In genomic region chr17:81396722-81397313, GRCh38 we compare ENCODE assay signal across 9 cellular contexts. TPM values are rescaled to one million over a fixed set of nuclear protein-coding genes. Genes with fewer than 3 reads are reported as not detected.
DNase-seq lines count a peak whose midpoint lies in the region; ATAC-seq, FAIRE-seq and TF ChIP-seq lines count a peak whose summit lies in the region.
"Had no signal": no experiment of that assay in that cellular context is flagged by ENCODE, and none has a peak within 500 bp of the region (broad histone marks: within the 10 kb centered on the region; RNA-seq: fewer than 3 reads in every experiment).

No MANE protein-coding gene starts in this region.

- no peak for TF ChIP-seq CTCF in K562 (IDR thresholded peaks at IDR 0.05 in 2 of 3, conservative IDR thresholded peaks at IDR 0.05 in 1 of 3; ENCODE audit: insufficient read depth in 2 of 3, low read depth in 1 of 3, low read length in 3 of 3)

- H3K4me2 ChIP-seq in K562 (ENCODE audit: insufficient read depth, low read length), result no peak overlapping the region

- POLR2A ChIA-PET in activated CD4-positive, alpha-beta T cell treated with anti-CD3 and anti-CD28 coated beads for 36 hours (lab: Charles Lee), result interaction anchor here (0.6 kb wide), 1 partner anchor 475 kb away, joined by 6 read pairs; no protein-coding TSS in a partner anchor
- POLR2A ChIA-PET in K562 (lab: Yijun Ruan, JAX), result interaction anchor here (0.6 to 1.1 kb wide), 3 partner anchors 13 to 88 kb away, joined by 3 to 4 read pairs (median 4); no protein-coding TSS in a partner anchor

- H3K27ac Mint-ChIP-seq in activated CD4-positive, alpha-beta T cell treated with anti-CD3 and anti-CD28 coated beads for 36 hours, result no peak overlapping the region
- H3K27ac Mint-ChIP-seq in stimulated activated naive B cell treated with anti-CD40 and anti-IgM and Interleukin-4, amounts not matched to agents 10 μg/mL and 1 μg/mL and 100 μg/mL, for 72 hours, result peak overlapping the region; percentile 71

- peaks cover 26% of the 10 kb centered on the region for H3K4me1 Mint-ChIP-seq in activated CD4-positive, alpha-beta T cell treated with anti-CD3 and anti-CD28 coated beads for 36 hours
- peaks cover 25 to 50% of the 10 kb centered on the region in 2 donors for H3K4me1 Mint-ChIP-seq in stimulated activated naive B cell treated with anti-CD40 and anti-IgM and Interleukin-4, amounts not matched to agents 10 μg/mL and 1 μg/mL and 100 μg/mL, for 72 hours

- H3K4me3 ChIP-seq in K562, result no peak overlapping the region

- no peaks in the 10 kb centered on the region for H3K27me3 ChIP-seq in K562 (ENCODE audit: control insufficient read depth in 2 of 2, insufficient read depth in 2 of 2, low read length in 2 of 2)

- H3K9me3 ChIP-seq in K562 (replicated peaks; ENCODE audit: control insufficient read depth, insufficient read depth, low read depth, low read length), result no peaks in the 10 kb centered on the region

- no peak for TF ChIP-seq RAD21 in K562 (CRISPR knock-in tag; conservative IDR thresholded peaks at IDR 0.05 in 1 of 2, IDR thresholded peaks at IDR 0.05 in 1 of 2)

- no peak for ATAC-seq in activated CD4-positive, alpha-beta T cell treated with anti-CD3 and anti-CD28 coated beads for 36 hours
- ATAC-seq in K562 (no peak), HG02885 (IDR thresholded peaks at IDR 0.05; ENCODE audit: poor library complexity, unreplicated experiment) (no peak)
- ATAC-seq in stimulated activated naive B cell treated with anti-CD40 and anti-IgM and Interleukin-4, amounts not matched to agents 10 μg/mL and 1 μg/mL and 100 μg/mL, for 72 hours (replicated peaks), result no peak

- intact Hi-C loops in activated CD4-positive, alpha-beta T cell treated with anti-CD3 and anti-CD28 coated beads for 36 hours (cut with DNase I, micrococcal nuclease), result loop anchor here in 1 of 2 experiments (10.0 kb wide), 2 partner anchors 922 to 1592 kb away; partner anchors contain the start of gene NPTX1
- intact Hi-C loops in K562 (cut with micrococcal nuclease), result no loop called here

- H2AFZ ChIP-seq in K562 (ENCODE audit: low read depth, low read length), result no peak overlapping the region

- no peaks in the 10 kb centered on the region for H4K20me1 ChIP-seq in K562 (replicated peaks; ENCODE audit: control insufficient read depth, insufficient read depth, low read length)

- no peaks in the 10 kb centered on the region for H3K36me3 Mint-ChIP-seq in activated CD4-positive, alpha-beta T cell treated with anti-CD3 and anti-CD28 coated beads for 36 hours (ENCODE audit: low read depth)
- H3K36me3 Mint-ChIP-seq in stimulated activated naive B cell treated with anti-CD40 and anti-IgM and Interleukin-4, amounts not matched to agents 10 μg/mL and 1 μg/mL and 100 μg/mL, for 72 hours, result peaks cover 1 to 3% of the 10 kb centered on the region in 2 donors

- peaks cover 55% of the 10 kb centered on the region for H3K27me3 Mint-ChIP-seq in activated CD4-positive, alpha-beta T cell treated with anti-CD3 and anti-CD28 coated beads for 36 hours
- peaks cover 44 to 66% of the 10 kb centered on the region in 2 donors for H3K27me3 Mint-ChIP-seq in stimulated activated naive B cell treated with anti-CD40 and anti-IgM and Interleukin-4, amounts not matched to agents 10 μg/mL and 1 μg/mL and 100 μg/mL, for 72 hours

- CTCF ChIA-PET in activated CD4-positive, alpha-beta T cell treated with anti-CD3 and anti-CD28 coated beads for 36 hours (lab: Charles Lee), result interaction anchor here (0.6 to 1.5 kb wide), 7 partner anchors 12 to 408 kb away, joined by 3 to 6 read pairs (median 3); no protein-coding TSS in a partner anchor
- CTCF ChIA-PET in K562 (lab: Yijun Ruan, JAX; ENCODE audit: low intra/inter-chr PET ratio), result no interaction called here

- no peaks in the 10 kb centered on the region for H3K9me3 Mint-ChIP-seq in activated CD4-positive, alpha-beta T cell treated with anti-CD3 and anti-CD28 coated beads for 36 hours (ENCODE audit: low read depth)
- H3K9me3 Mint-ChIP-seq in stimulated activated naive B cell treated with anti-CD40 and anti-IgM and Interleukin-4, amounts not matched to agents 10 μg/mL and 1 μg/mL and 100 μg/mL, for 72 hours, result no peaks in the 10 kb centered on the region

- peak; percentile 61 for DNase-seq in activated CD4-positive, alpha-beta T cell treated with anti-CD3 and anti-CD28 coated beads for 36 hours
- DNase-seq in activated CD4-positive, alpha-beta T cell treated with anti-CD3 and anti-CD28 coated beads for 1 hour, result no peak
- peak; percentile 34 for DNase-seq in NOMO-1 treated with DMSO at 0.1 percent for 48 hours (lab: John Stamatoyannopoulos, UW; ENCODE audit: unreplicated experiment)
- no peak for DNase-seq in K562 (ENCODE audit: extremely low read depth in 1 of 4, low spot score in 3 of 4)
- peak; percentile 53 for DNase-seq in iris pigment epithelial cell (ENCODE audit: low read depth)
- peak; percentile 20 for DNase-seq in stimulated activated naive B cell treated with anti-CD40 and anti-IgM and Interleukin-4, amounts not matched to agents 10 μg/mL and 1 μg/mL and 100 μg/mL, for 72 hours
- no peak for DNase-seq in dedifferentiated amniotic fluid mesenchymal stem cell (ENCODE audit: extremely low spot score)

- no peak for FAIRE-seq in K562 (lab: Jason Lieb, UNC)
- FAIRE-seq: endometrium had no signal

- TF ChIP-seq POLR2A in K562 (conservative IDR thresholded peaks at IDR 0.05), result no peak

- H3K4me3 Mint-ChIP-seq in activated CD4-positive, alpha-beta T cell treated with anti-CD3 and anti-CD28 coated beads for 36 hours, result no peak overlapping the region
- H3K4me3 Mint-ChIP-seq in stimulated activated naive B cell treated with anti-CD40 and anti-IgM and Interleukin-4, amounts not matched to agents 10 μg/mL and 1 μg/mL and 100 μg/mL, for 72 hours, result peak overlapping the region; percentile 70 to 76

- peaks cover 23 to 88% of the 10 kb centered on the region in 2 experiments for H3K4me1 ChIP-seq in K562 (replicated peaks in 1 of 2; ENCODE audit: control insufficient read depth in 2 of 2, insufficient read depth in 2 of 2, low read length in 2 of 2)

- in situ Hi-C loops in K562 (cut with MboI), result no loop called here

- no peaks in the 10 kb centered on the region for H3K9me1 ChIP-seq in K562 (ENCODE audit: control insufficient read depth, insufficient read depth, low read length)

- no peak overlapping the region for H3K9ac ChIP-seq in K562 (ENCODE audit: insufficient read depth in 1 of 2, low read depth in 2 of 2, low read length in 2 of 2)

- WGBS in K562 (ENCODE audit: insufficient coverage, low coverage, missing lambda C conversion rate), result 95% methylated on average over 35 of the region's 61 CpGs

- H3K79me2 ChIP-seq in K562 (ENCODE audit: control insufficient read depth, insufficient read depth, low read length), result peaks cover 55% of the 10 kb centered on the region

- peaks cover 9% of the 10 kb centered on the region; the same call in 1 of the 3 replicates for H3K36me3 ChIP-seq in K562 (ENCODE audit: control insufficient read depth, insufficient read depth, low read length)

- no peak for TF ChIP-seq EP300 in K562 (IDR thresholded peaks at IDR 0.05; ENCODE audit: low read length)

- no peak overlapping the region for H3K27ac ChIP-seq in K562 (ENCODE audit: extremely low read depth, low read depth, low read length)

- BruUV-seq in K562 (replicated peaks; lab: Mats Ljungman, UMichigan), result no TSS peak

TF ChIP-seq in K562, 482 proteins besides CTCF, POLR2A, EP300 and RAD21 (continues in another document):
- TF ChIP-seq, protein P1, sequence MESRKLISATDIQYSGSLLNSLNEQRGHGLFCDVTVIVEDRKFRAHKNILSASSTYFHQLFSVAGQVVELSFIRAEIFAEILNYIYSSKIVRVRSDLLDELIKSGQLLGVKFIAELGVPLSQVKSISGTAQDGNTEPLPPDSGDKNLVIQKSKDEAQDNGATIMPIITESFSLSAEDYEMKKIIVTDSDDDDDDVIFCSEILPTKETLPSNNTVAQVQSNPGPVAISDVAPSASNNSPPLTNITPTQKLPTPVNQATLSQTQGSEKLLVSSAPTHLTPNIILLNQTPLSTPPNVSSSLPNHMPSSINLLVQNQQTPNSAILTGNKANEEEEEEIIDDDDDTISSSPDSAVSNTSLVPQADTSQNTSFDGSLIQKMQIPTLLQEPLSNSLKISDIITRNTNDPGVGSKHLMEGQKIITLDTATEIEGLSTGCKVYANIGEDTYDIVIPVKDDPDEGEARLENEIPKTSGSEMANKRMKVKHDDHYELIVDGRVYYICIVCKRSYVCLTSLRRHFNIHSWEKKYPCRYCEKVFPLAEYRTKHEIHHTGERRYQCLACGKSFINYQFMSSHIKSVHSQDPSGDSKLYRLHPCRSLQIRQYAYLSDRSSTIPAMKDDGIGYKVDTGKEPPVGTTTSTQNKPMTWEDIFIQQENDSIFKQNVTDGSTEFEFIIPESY (CRISPR knock-in tag; IDR thresholded peaks at IDR 0.05), result 0 out of 2 replicates have a peak, but pooled peaks have one; percentile 67
- TF ChIP-seq FOXJ3 (CRISPR knock-in tag; IDR thresholded peaks at IDR 0.05) (no peak), ZNF316 (IDR thresholded peaks at IDR 0.05) (peak; percentile 15; the same call in 1 of the 2 replicates)

RNA-seq across cellular contexts. Expression of gene BAHCC1, which starts 1.6 kb away (rescaled TPM):
- under 1 TPM in 1 of 2 experiments, not detected in 1; 0.05 TPM for total RNA-seq in activated CD4-positive, alpha-beta T cell treated with anti-CD3 and anti-CD28 coated beads for 36 hours
- 32.5 and 87.9 TPM in 2 replicates for total RNA-seq in K562 (2011; cell fraction: chromatin; rRNA removed; ENCODE audit: low replicate concordance)
- 48.6 and 57.5 TPM in 2 replicates for total RNA-seq in K562 (2011; cell fraction: nucleolus; rRNA removed)
- total RNA-seq in K562 (2011; cell fraction: nucleoplasm; rRNA removed), result 39.0 and 40.6 TPM in 2 replicates
- total RNA-seq in K562 (2014; rRNA removed) (11.1 and 13.9 TPM in 2 replicates), K562 (2014; rRNA removed; fragmentation: Illumina TruSeq; extraction: Trizol) (2.1 and 2.6 TPM in 2 replicates), K562 (2015; rRNA removed; fragmentation: Illumina TruSeq; extraction: Trizol) (5.0 and 6.5 TPM in 2 replicates), K562 (2021) (20.8 and 26.9 TPM in 2 replicates)
- polyA plus RNA-seq in K562 (2011; rRNA removed) (4.4 and 11.8 TPM in 2 replicates), K562 (2014; fragmentation: Illumina TruSeq; extraction: Trizol) (5.5 and 6.8 TPM in 2 replicates), K562 (2014; fragmentation: Nextera tagmentation; extraction: Ambion mirVana) (under 1 TPM; 0.14 to 0.24 TPM), K562 (2014; rRNA removed) (17.2 and 23.3 TPM in 2 replicates)
- polyA plus RNA-seq in K562 (2011; cell fraction: cytosol; rRNA removed), result 8.6 and 8.8 TPM in 2 replicates
- 112 and 139 TPM in 2 replicates for polyA plus RNA-seq in K562 (2011; cell fraction: nucleus; rRNA removed)
- polyA plus RNA-seq in K562 (2012), result 14.4 and 22.5 TPM in 2 replicates
- 0.72 and 2.7 TPM in 2 replicates for polyA minus RNA-seq in K562 (2011; rRNA and poly(A)+ RNA removed)
- 6.8 and 8.7 TPM in 2 replicates for polyA minus RNA-seq in K562 (2011; cell fraction: cytosol; rRNA and poly(A)+ RNA removed)
- 12.7 and 15.3 TPM in 2 replicates for polyA minus RNA-seq in K562 (2011; cell fraction: nucleus; rRNA and poly(A)+ RNA removed)

Comparison
In these comparisons a context has a peak if more than half of its experiments do, and no peak if none do; other contexts are left out.
1. DNase-seq: peak in activated CD4-positive, alpha-beta T cell treated with anti-CD3 and anti-CD28 coated beads for 36 hours (single experiment), NOMO-1 treated with DMSO at 0.1 percent for 48 hours (single experiment), iris pigment epithelial cell (single experiment) and stimulated activated naive B cell treated with anti-CD40 and anti-IgM and Interleukin-4, amounts not matched to agents 10 μg/mL and 1 μg/mL and 100 μg/mL, for 72 hours (single experiment); none in activated CD4-positive, alpha-beta T cell treated with anti-CD3 and anti-CD28 coated beads for 1 hour (single experiment), K562 (0 of 4) and dedifferentiated amniotic fluid mesenchymal stem cell (single experiment).